ENCODE assay signal across 8 cellular contexts in genomic region chr7:106285051-106285800, GRCh38. TPM values are rescaled to one million over a fixed set of nuclear protein-coding genes. Genes with fewer than 3 reads are reported as not detected.
A peak's percentile ranks its signal among the peaks of the same experiment; 100 is the strongest.
DNase-seq lines count a peak whose midpoint lies in the region; ATAC-seq, FAIRE-seq and TF ChIP-seq lines count a peak whose summit lies in the region.

No MANE protein-coding gene starts in this region.

- peak overlapping the region; percentile 95 for H3K27ac ChIP-seq in cingulate gyrus (ENCODE audit: low read depth, low read length)
- H3K27ac ChIP-seq in layer of hippocampus (ENCODE audit: low read depth, low read length) = peak overlapping the region; percentile 86

- no peaks in the 10 kb centered on the region; the same call in 1 of the 2 replicates for H3K4me1 ChIP-seq in BE2C

- no peaks in the 10 kb centered on the region for H3K9me3 ChIP-seq in BE2C

- peak; percentile 77 for ATAC-seq in HG03442 (IDR thresholded peaks at IDR 0.05; ENCODE audit: unreplicated experiment)

- H3K27me3 ChIP-seq in BE2C (no peaks in the 10 kb centered on the region), layer of hippocampus (ENCODE audit: control insufficient read depth, insufficient read depth, low read length) (no peaks in the 10 kb centered on the region)

- no peaks in the 10 kb centered on the region for H3K36me3 ChIP-seq in BE2C

- no peak for TF ChIP-seq CTCF in BE2C (IDR thresholded peaks at IDR 0.05; ENCODE audit: low read depth, low read length)

- peak overlapping the region; percentile 91 for H3K4me3 ChIP-seq in BE2C (ENCODE audit: low read depth, low read length)

- peak; percentile 99 for DNase-seq in BE2C
- DNase-seq in GM19239 (ENCODE audit: insufficient read length, low spot score) = peak; percentile 80
- DNase-seq in NCI-H510A treated with DMSO at 0.1 percent for 48 hours (lab: John Stamatoyannopoulos, UW) = peak; percentile 86
- peak; percentile 99 for DNase-seq in activated CD4-positive, alpha-beta T cell treated with anti-CD3 and anti-CD28 coated beads for 4 hours
- peak; percentile 99 to 100 (median 99) for DNase-seq in stimulated activated CD4-positive, alpha-beta T cell treated with anti-CD3 and anti-CD28 coated beads, Interleukin-1b, Interleukin-23, amount 100 ng/mL, for 24 hours (ENCODE audit: low read depth in 4 of 4, low spot score in 1 of 4)

- no peak for FAIRE-seq in GM19239 (lab: Jason Lieb, UNC)

RNA-seq across cellular contexts. Expression of gene NAMPT, which starts 0.4 kb away (rescaled TPM):
- 14.1 TPM for polyA plus RNA-seq in BE2C (2012; ENCODE audit: insufficient read depth, insufficient read length, low read depth)

Comparison
In these comparisons a context has a peak if more than half of its experiments do, and no peak if none do; other contexts are left out.
1. Peak in every context shown above with its lines: DNase-seq, ATAC-seq, H3K4me3 ChIP-seq and H3K27ac ChIP-seq.